In genomic region chr1:235421751-235422150, GRCh38 we compare ENCODE assay signal across 16 cellular contexts.
"Had no signal": no experiment of that assay in that cellular context is flagged by ENCODE, and none has a peak within 500 bp of the region (broad histone marks: within the 10 kb centered on the region; RNA-seq: fewer than 3 reads in every experiment).

No MANE protein-coding gene starts in this region.

- H3K4me3 Mint-ChIP-seq: activated B cell treated with CpG ODN at 0.5 μM for 24 hours; activated CD4-positive, alpha-beta T cell treated with anti-CD3 and anti-CD28 coated beads, Interleukin-2, amount 10 ng/mL, durations not matched to agents 7 days and 5 days; endodermal cell; immature natural killer cell; naive thymus-derived CD4-positive, alpha-beta T cell had no signal

- H3K9me3 ChIP-seq: neutrophil, stomach, thoracic aorta had no signal

- H3K27ac Mint-ChIP-seq: activated B cell treated with CpG ODN at 0.5 μM for 24 hours; activated CD4-positive, alpha-beta T cell treated with anti-CD3 and anti-CD28 coated beads, Interleukin-2, amount 10 ng/mL, durations not matched to agents 7 days and 5 days; endodermal cell had no signal

- H3K4me3 ChIP-seq: lung, stomach, thoracic aorta had no signal

- H3K27me3 ChIP-seq: brain microvascular endothelial cell, neutrophil, stomach had no signal

- H3K36me3 ChIP-seq: brain microvascular endothelial cell, neutrophil, thoracic aorta had no signal

- ATAC-seq: esophagus mucosa; naive thymus-derived CD4-positive, alpha-beta T cell had no signal

- DNase-seq: activated B cell treated with CpG ODN at 0.5 μM for 24 hours; activated CD4-positive, alpha-beta T cell treated with anti-CD3 and anti-CD28 coated beads, Interleukin-2, amount 10 ng/mL, durations not matched to agents 7 days and 5 days; activated naive CD4-positive, alpha-beta T cell treated with anti-CD3 and anti-CD28 coated beads, Interleukin-2, amount 50 U/mL, for 16 hours; activated T-cell treated with anti-CD3 and anti-CD28 coated beads, Interleukin-2, amount 50 U/mL, for 1 hour; amygdala; brain microvascular endothelial cell; endodermal cell; immature natural killer cell; naive thymus-derived CD4-positive, alpha-beta T cell; stimulated activated CD4-positive, alpha-beta T cell treated with anti-CD3 and anti-CD28 coated beads, Interleukin-15, amount 100 ng/mL, for 24 hours; stimulated activated CD4-positive, alpha-beta T cell treated with anti-CD3 and anti-CD28 coated beads, Interleukin-4, amount 100 ng/mL, for 4 hours; stomach had no signal

- H3K9me3 Mint-ChIP-seq: activated B cell treated with CpG ODN at 0.5 μM for 24 hours; activated CD4-positive, alpha-beta T cell treated with anti-CD3 and anti-CD28 coated beads, Interleukin-2, amount 10 ng/mL, durations not matched to agents 7 days and 5 days; endodermal cell; immature natural killer cell; naive thymus-derived CD4-positive, alpha-beta T cell had no signal

- H3K27ac ChIP-seq: brain microvascular endothelial cell, neutrophil, stomach, thoracic aorta had no signal

- H3K27me3 Mint-ChIP-seq: activated B cell treated with CpG ODN at 0.5 μM for 24 hours; activated CD4-positive, alpha-beta T cell treated with anti-CD3 and anti-CD28 coated beads, Interleukin-2, amount 10 ng/mL, durations not matched to agents 7 days and 5 days; naive thymus-derived CD4-positive, alpha-beta T cell had no signal
